Comparison of ENCODE assay signal across 1 cellular context in the genomic region with DNA sequence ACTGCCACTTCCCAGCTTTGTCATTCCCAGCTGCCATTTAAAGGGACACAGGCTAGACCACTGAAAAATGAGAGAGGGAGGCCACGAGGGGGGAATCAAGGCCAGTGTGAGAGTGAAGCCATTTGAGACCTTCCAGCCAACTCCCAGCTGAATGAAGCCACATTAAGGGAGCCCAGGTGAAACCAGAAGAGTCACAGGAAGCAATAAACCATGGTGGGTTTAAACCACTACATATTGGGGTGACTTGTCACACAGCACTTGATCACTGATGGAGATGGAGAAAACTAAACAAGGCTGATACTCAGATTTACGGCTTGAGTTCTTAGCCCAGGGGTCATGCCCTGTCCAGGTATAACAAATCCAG.
TF ChIP-seq lines count a peak whose summit lies in the region.

No MANE protein-coding gene starts in this region.

TF ChIP-seq in HepG2, 621 proteins besides CTCF, POLR2A, EP300 and RAD21:
- TF ChIP-seq, protein P1, sequence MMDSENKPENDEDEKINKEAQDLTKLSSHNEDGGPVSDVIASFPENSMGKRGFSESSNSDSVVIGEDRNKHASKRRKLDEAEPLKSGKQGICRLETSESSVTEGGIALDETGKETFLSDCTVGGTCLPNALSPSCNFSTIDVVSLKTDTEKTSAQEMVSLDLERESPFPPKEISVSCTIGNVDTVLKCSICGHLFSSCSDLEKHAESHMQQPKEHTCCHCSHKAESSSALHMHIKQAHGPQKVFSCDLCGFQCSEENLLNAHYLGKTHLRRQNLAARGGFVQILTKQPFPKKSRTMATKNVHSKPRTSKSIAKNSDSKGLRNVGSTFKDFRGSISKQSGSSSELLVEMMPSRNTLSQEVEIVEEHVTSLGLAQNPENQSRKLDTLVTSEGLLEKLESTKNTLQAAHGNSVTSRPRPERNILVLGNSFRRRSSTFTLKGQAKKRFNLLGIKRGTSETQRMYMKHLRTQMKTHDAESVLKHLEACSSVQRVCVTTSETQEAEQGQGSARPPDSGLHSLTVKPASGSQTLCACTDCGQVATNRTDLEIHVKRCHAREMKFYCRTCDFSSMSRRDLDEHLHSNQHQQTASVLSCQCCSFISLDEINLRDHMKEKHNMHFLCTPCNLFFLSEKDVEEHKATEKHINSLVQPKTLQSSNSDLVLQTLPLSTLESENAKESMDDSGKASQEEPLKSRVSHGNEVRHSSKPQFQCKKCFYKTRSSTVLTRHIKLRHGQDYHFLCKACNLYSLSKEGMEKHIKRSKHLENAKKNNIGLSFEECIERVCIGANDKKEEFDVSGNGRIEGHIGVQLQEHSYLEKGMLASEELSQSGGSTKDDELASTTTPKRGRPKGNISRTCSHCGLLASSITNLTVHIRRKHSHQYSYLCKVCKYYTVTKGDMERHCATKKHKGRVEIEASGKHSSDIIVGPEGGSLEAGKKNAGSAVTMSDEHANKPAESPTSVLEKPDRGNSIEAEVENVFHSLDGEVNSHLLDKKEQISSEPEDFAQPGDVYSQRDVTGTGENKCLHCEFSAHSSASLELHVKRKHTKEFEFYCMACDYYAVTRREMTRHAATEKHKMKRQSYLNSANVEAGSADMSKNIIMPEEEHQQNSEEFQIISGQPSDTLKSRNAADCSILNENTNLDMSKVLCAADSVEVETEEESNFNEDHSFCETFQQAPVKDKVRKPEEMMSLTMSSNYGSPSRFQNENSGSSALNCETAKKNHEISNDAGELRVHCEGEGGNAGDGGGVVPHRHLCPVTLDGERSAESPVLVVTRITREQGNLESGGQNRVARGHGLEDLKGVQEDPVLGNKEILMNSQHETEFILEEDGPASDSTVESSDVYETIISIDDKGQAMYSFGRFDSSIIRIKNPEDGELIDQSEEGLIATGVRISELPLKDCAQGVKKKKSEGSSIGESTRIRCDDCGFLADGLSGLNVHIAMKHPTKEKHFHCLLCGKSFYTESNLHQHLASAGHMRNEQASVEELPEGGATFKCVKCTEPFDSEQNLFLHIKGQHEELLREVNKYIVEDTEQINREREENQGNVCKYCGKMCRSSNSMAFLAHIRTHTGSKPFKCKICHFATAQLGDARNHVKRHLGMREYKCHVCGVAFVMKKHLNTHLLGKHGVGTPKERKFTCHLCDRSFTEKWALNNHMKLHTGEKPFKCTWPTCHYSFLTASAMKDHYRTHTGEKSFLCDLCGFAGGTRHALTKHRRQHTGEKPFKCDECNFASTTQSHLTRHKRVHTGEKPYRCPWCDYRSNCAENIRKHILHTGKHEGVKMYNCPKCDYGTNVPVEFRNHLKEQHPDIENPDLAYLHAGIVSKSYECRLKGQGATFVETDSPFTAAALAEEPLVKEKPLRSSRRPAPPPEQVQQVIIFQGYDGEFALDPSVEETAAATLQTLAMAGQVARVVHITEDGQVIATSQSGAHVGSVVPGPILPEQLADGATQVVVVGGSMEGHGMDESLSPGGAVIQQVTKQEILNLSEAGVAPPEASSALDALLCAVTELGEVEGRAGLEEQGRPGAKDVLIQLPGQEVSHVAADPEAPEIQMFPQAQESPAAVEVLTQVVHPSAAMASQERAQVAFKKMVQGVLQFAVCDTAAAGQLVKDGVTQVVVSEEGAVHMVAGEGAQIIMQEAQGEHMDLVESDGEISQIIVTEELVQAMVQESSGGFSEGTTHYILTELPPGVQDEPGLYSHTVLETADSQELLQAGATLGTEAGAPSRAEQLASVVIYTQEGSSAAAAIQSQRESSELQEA (CRISPR knock-in tag; IDR thresholded peaks at IDR 0.05; ENCODE audit: not compliant biosample characterization) = no peak
- TF ChIP-seq MBD4 (IDR thresholded peaks at IDR 0.05; ENCODE audit: borderline replicate concordance, low read length) = no peak
- no peak for TF ChIP-seq ZNF510 (CRISPR knock-in tag; IDR thresholded peaks at IDR 0.05; ENCODE audit: low read depth)
- no peak for TF ChIP-seq ZSCAN25 (CRISPR knock-in tag; IDR thresholded peaks at IDR 0.05)
- TF ChIP-seq, protein P2, sequence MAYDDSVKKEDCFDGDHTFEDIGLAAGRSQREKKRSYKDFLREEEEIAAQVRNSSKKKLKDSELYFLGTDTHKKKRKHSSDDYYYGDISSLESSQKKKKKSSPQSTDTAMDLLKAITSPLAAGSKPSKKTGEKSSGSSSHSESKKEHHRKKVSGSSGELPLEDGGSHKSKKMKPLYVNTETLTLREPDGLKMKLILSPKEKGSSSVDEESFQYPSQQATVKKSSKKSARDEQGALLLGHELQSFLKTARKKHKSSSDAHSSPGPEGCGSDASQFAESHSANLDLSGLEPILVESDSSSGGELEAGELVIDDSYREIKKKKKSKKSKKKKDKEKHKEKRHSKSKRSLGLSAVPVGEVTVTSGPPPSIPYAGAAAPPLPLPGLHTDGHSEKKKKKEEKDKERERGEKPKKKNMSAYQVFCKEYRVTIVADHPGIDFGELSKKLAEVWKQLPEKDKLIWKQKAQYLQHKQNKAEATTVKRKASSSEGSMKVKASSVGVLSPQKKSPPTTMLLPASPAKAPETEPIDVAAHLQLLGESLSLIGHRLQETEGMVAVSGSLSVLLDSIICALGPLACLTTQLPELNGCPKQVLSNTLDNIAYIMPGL (CRISPR knock-in tag; IDR thresholded peaks at IDR 0.05; ENCODE audit: borderline replicate concordance in 1 of 2, low read depth in 1 of 2) = no peak
- no peak for TF ChIP-seq SOX13 (IDR thresholded peaks at IDR 0.05)
- TF ChIP-seq SOX13 (CRISPR knock-in tag; conservative IDR thresholded peaks at IDR 0.05 in 1 of 2, IDR thresholded peaks at IDR 0.05 in 1 of 2) = no peak
- TF ChIP-seq POLR2AphosphoS5 (IDR thresholded peaks at IDR 0.05; ENCODE audit: low read depth, low read length) = no peak
- no peak for TF ChIP-seq SIN3B (IDR thresholded peaks at IDR 0.05; ENCODE audit: low read length)
